ENCODE assay signal across 10 cellular contexts in the genomic region with DNA sequence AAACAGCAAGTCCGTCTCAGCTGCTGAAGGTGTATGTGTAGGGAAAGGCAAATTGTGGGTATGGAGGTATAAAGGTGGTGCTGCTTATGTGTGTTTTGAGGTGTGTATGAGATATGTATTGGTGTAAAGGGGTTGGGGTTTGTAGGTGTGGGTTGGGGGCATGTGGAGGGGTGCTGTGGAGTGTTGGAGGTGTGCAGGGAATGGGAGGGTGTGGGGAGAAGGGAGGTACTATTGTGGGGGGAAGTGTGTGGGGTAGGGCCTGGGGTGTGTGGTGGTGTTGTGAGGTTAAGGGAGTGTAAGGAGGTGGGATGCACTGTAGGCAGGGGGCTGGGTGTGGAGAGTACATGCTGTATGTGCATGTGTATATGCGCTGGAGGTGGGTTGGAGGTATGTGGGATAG. TPM values are rescaled to one million over a fixed set of nuclear protein-coding genes. Genes with fewer than 3 reads are reported as not detected.
DNase-seq lines count a peak whose midpoint lies in the region; ATAC-seq, FAIRE-seq and TF ChIP-seq lines count a peak whose summit lies in the region.
"Had no signal": no experiment of that assay in that cellular context is flagged by ENCODE, and none has a peak within 500 bp of the region (broad histone marks: within the 10 kb centered on the region; RNA-seq: fewer than 3 reads in every experiment).

No MANE protein-coding gene starts in this region.

- intact Hi-C loops in Calu3 (cut with micrococcal nuclease; ENCODE audit: unreplicated experiment), result no loop called here
- intact Hi-C loops in activated CD8-positive, alpha-beta T cell treated with anti-CD3 and anti-CD28 coated beads for 36 hours (cut with micrococcal nuclease), result no loop called here

- no TSS peak for BruUV-seq in Calu3 (replicated peaks; lab: Mats Ljungman, UMichigan)

- H3K27me3 Mint-ChIP-seq in Calu3 (ENCODE audit: unreplicated experiment), result no peaks in the 10 kb centered on the region
- no peaks in the 10 kb centered on the region for H3K27me3 Mint-ChIP-seq in activated CD8-positive, alpha-beta T cell treated with anti-CD3 and anti-CD28 coated beads for 36 hours
- no peaks in the 10 kb centered on the region for H3K27me3 Mint-ChIP-seq in glutamatergic neuron (ENCODE audit: unreplicated experiment)
- no peaks in the 10 kb centered on the region for H3K27me3 Mint-ChIP-seq in progenitor cell of endocrine pancreas

- H3K4me3 Mint-ChIP-seq in Calu3 (ENCODE audit: low read depth, unreplicated experiment), result peak overlapping the region; percentile 50
- no peak overlapping the region for H3K4me3 Mint-ChIP-seq in activated CD8-positive, alpha-beta T cell treated with anti-CD3 and anti-CD28 coated beads for 36 hours
- no peak overlapping the region for H3K4me3 Mint-ChIP-seq in glutamatergic neuron (ENCODE audit: unreplicated experiment)
- H3K4me3 Mint-ChIP-seq in progenitor cell of endocrine pancreas (ENCODE audit: low read depth), result peak overlapping the region; percentile 64

- ATAC-seq in activated CD8-positive, alpha-beta T cell treated with anti-CD3 and anti-CD28 coated beads for 36 hours, result no peak
- ATAC-seq in GM21825 (IDR thresholded peaks at IDR 0.05; ENCODE audit: unreplicated experiment) (no peak), HG03196 (IDR thresholded peaks at IDR 0.05; ENCODE audit: unreplicated experiment) (no peak)
- ATAC-seq: Panc1 had no signal

- TF ChIP-seq CTCF in Calu3 (IDR thresholded peaks at IDR 0.05; ENCODE audit: unreplicated experiment) (no peak), glutamatergic neuron (IDR thresholded peaks at IDR 0.05; ENCODE audit: partially characterized antibody, unreplicated experiment) (no peak), progenitor cell of endocrine pancreas (IDR thresholded peaks at IDR 0.05; ENCODE audit: unreplicated experiment) (no peak)
- no peak for TF ChIP-seq CTCF in activated CD8-positive, alpha-beta T cell treated with anti-CD3 and anti-CD28 coated beads for 36 hours (IDR thresholded peaks at IDR 0.05)

- TF ChIP-seq POLR2A in GM12892 (IDR thresholded peaks at IDR 0.05; ENCODE audit: low read depth, low read length), result no peak

- FAIRE-seq in GM12892 (lab: Jason Lieb, UNC), result no peak

- CTCF ChIA-PET in Calu3 (lab: Charles Lee), result interaction anchor here (0.7 to 1.1 kb wide), 2 partner anchors 25 to 34 kb away, joined by 3 to 4 read pairs; no protein-coding TSS in a partner anchor
- CTCF ChIA-PET in activated CD8-positive, alpha-beta T cell treated with anti-CD3 and anti-CD28 coated beads for 36 hours (lab: Charles Lee), result interaction anchor here (1.0 kb wide), 1 partner anchor 59 kb away, joined by 3 read pairs; no protein-coding TSS in a partner anchor

- H3K36me3 Mint-ChIP-seq in Calu3 (ENCODE audit: insufficient read depth, unreplicated experiment), result peaks cover 41% of the 10 kb centered on the region
- peaks cover 45% of the 10 kb centered on the region for H3K36me3 Mint-ChIP-seq in activated CD8-positive, alpha-beta T cell treated with anti-CD3 and anti-CD28 coated beads for 36 hours (ENCODE audit: low read depth)
- peaks cover 9% of the 10 kb centered on the region for H3K36me3 Mint-ChIP-seq in glutamatergic neuron (ENCODE audit: unreplicated experiment)
- peaks cover 12% of the 10 kb centered on the region for H3K36me3 Mint-ChIP-seq in progenitor cell of endocrine pancreas (ENCODE audit: insufficient read depth)

- H3K27ac Mint-ChIP-seq in Calu3 (ENCODE audit: unreplicated experiment), result peak overlapping the region; percentile 81
- peak overlapping the region; percentile 96 for H3K27ac Mint-ChIP-seq in activated CD8-positive, alpha-beta T cell treated with anti-CD3 and anti-CD28 coated beads for 36 hours
- peak overlapping the region; percentile 15 for H3K27ac Mint-ChIP-seq in glutamatergic neuron (ENCODE audit: unreplicated experiment)
- H3K27ac Mint-ChIP-seq in progenitor cell of endocrine pancreas, result peak overlapping the region; percentile 88

- H3K4me1 Mint-ChIP-seq in Calu3 (ENCODE audit: low read depth, unreplicated experiment) (peaks cover 66% of the 10 kb centered on the region), glutamatergic neuron (ENCODE audit: low read depth, unreplicated experiment) (peaks cover 21% of the 10 kb centered on the region), progenitor cell of endocrine pancreas (ENCODE audit: low read depth) (peaks cover 71% of the 10 kb centered on the region)
- H3K4me1 Mint-ChIP-seq in activated CD8-positive, alpha-beta T cell treated with anti-CD3 and anti-CD28 coated beads for 36 hours (ENCODE audit: low read depth), result peaks cover 77% of the 10 kb centered on the region

- DNase-seq in Calu3 (no peak), glutamatergic neuron (no peak), progenitor cell of endocrine pancreas (ENCODE audit: low spot score, unreplicated experiment) (no peak), NCI-H510A (lab: John Stamatoyannopoulos, UW) (no peak), GM12892 (ENCODE audit: insufficient read length) (no peak)
- no peak for DNase-seq in activated CD8-positive, alpha-beta T cell treated with anti-CD3 and anti-CD28 coated beads for 36 hours
- DNase-seq: effector CD8-positive, alpha-beta T cell had no signal

- POLR2A ChIA-PET in activated CD8-positive, alpha-beta T cell treated with anti-CD3 and anti-CD28 coated beads for 36 hours (lab: Charles Lee), result interaction anchor here (0.8 kb wide), 1 partner anchor 20 kb away, joined by 3 read pairs; no protein-coding TSS in a partner anchor

- H3K9me3 Mint-ChIP-seq in Calu3 (ENCODE audit: low read depth, unreplicated experiment), result no peaks in the 10 kb centered on the region
- no peaks in the 10 kb centered on the region for H3K9me3 Mint-ChIP-seq in activated CD8-positive, alpha-beta T cell treated with anti-CD3 and anti-CD28 coated beads for 36 hours
- H3K9me3 Mint-ChIP-seq in glutamatergic neuron (ENCODE audit: unreplicated experiment), result peaks cover 2% of the 10 kb centered on the region
- H3K9me3 Mint-ChIP-seq in progenitor cell of endocrine pancreas (ENCODE audit: low read depth), result peaks cover 5% of the 10 kb centered on the region

RNA-seq across cellular contexts. Expression of gene CCDC12, which starts 15.7 kb away (rescaled TPM):
- 47.3 and 47.5 TPM in 2 replicates for total RNA-seq in Calu3 (2022)
- 10 to 100 TPM; 51.2 to 51.6 TPM for total RNA-seq in activated CD8-positive, alpha-beta T cell treated with anti-CD3 and anti-CD28 coated beads for 36 hours
- 41.4 TPM for total RNA-seq in glutamatergic neuron (ENCODE audit: unreplicated experiment)
- total RNA-seq in progenitor cell of endocrine pancreas, result 62.3 and 64.3 TPM in 2 replicates
- polyA plus RNA-seq in GM12892 (2012; ENCODE audit: missing spikeins), result 48.6 TPM

RNA-seq across cellular contexts. Expression of gene NBEAL2, which starts 18.7 kb away (rescaled TPM):
- 115 and 143 TPM in 2 replicates for total RNA-seq in Calu3 (2022)
- total RNA-seq in activated CD8-positive, alpha-beta T cell treated with anti-CD3 and anti-CD28 coated beads for 36 hours, result 10 to 100 TPM; 58.9 to 63.7 TPM
- 38.0 TPM for total RNA-seq in glutamatergic neuron (ENCODE audit: unreplicated experiment)
- total RNA-seq in progenitor cell of endocrine pancreas, result 292 and 320 TPM in 2 replicates
- polyA plus RNA-seq in GM12892 (2012; ENCODE audit: missing spikeins), result 79.6 TPM

Comparison
In these comparisons a context has a peak if more than half of its experiments do, and no peak if none do; other contexts are left out.
1. H3K27ac Mint-ChIP-seq: peak in every context shown above with its lines; median percentile 96 in activated CD8-positive, alpha-beta T cell treated with anti-CD3 and anti-CD28 coated beads for 36 hours; 88 in progenitor cell of endocrine pancreas; 81 in Calu3; 15 in glutamatergic neuron.
2. H3K4me3 Mint-ChIP-seq: peak in Calu3 (single experiment) and progenitor cell of endocrine pancreas (single experiment); none in activated CD8-positive, alpha-beta T cell treated with anti-CD3 and anti-CD28 coated beads for 36 hours (single experiment) and glutamatergic neuron (single experiment).